25 cellular contexts compared by ENCODE assay signal in genomic region chr7:82423446-82423845, GRCh38. TPM values are rescaled to one million over a fixed set of nuclear protein-coding genes. Genes with fewer than 3 reads are reported as not detected.
"Had no signal": no experiment of that assay in that cellular context is flagged by ENCODE, and none has a peak within 500 bp of the region (broad histone marks: within the 10 kb centered on the region; RNA-seq: fewer than 3 reads in every experiment).

No MANE protein-coding gene starts in this region.

- ATAC-seq: activated CD8-positive, alpha-beta memory T cell treated with anti-CD3 and anti-CD28 coated beads, Interleukin-2, amount 10 ng/mL, durations not matched to agents 7 days and 5 days; activated CD8-positive, alpha-beta T cell treated with anti-CD3 and anti-CD28 coated beads for 36 hours; heart left ventricle had no signal

- H2AFZ ChIP-seq: parathyroid adenoma had no signal

- H3K4me1 ChIP-seq: parathyroid adenoma, vagina had no signal

- DNase-seq: activated CD4-positive, alpha-beta T cell treated with anti-CD3 and anti-CD28 coated beads, Interleukin-2, amount 10 ng/mL, durations not matched to agents 7 days and 5 days; activated CD4-positive, CD25-positive, alpha-beta regulatory T cell treated with anti-CD3 and anti-CD28 coated beads, Interleukin-2, amount 50 U/mL, for 72 hours; activated CD8-positive, alpha-beta memory T cell treated with anti-CD3 and anti-CD28 coated beads, Interleukin-2, amount 10 ng/mL, durations not matched to agents 7 days and 5 days; activated CD8-positive, alpha-beta T cell treated with anti-CD3 and anti-CD28 coated beads for 36 hours; activated effector memory CD4-positive, alpha-beta T cell treated with anti-CD3 and anti-CD28 coated beads, Interleukin-2, amount 50 U/mL, for 16 hours; activated T-cell treated with anti-CD3 and anti-CD28 coated beads for 4 hours; aorta; caudate nucleus; effector CD4-positive, alpha-beta T cell; erythroblast; heart left ventricle; kidney glomerular epithelial cell; sigmoid colon; stimulated activated CD4-positive, alpha-beta T cell treated with anti-CD3 and anti-CD28 coated beads, Interleukin-2, amount 100 ng/mL, for 48 hours; stimulated activated naive CD4-positive, alpha-beta T cell had no signal

- H3K36me3 Mint-ChIP-seq: activated CD8-positive, alpha-beta memory T cell treated with anti-CD3 and anti-CD28 coated beads, Interleukin-2, amount 10 ng/mL, durations not matched to agents 7 days and 5 days; activated naive CD4-positive, alpha-beta T cell treated with anti-CD3 and anti-CD28 coated beads, Interleukin-2, amount 50 U/mL, for 24 hours; brain; type B pancreatic cell had no signal

- H3K36me3 ChIP-seq: heart left ventricle, sigmoid colon, thoracic aorta, vagina had no signal

- H3K9ac ChIP-seq: parathyroid adenoma had no signal

- H3K27ac Mint-ChIP-seq: activated CD4-positive, alpha-beta T cell treated with anti-CD3 and anti-CD28 coated beads, Interleukin-2, amount 10 ng/mL, durations not matched to agents 7 days and 5 days; activated CD8-positive, alpha-beta memory T cell treated with anti-CD3 and anti-CD28 coated beads, Interleukin-2, amount 10 ng/mL, durations not matched to agents 7 days and 5 days; activated CD8-positive, alpha-beta T cell treated with anti-CD3 and anti-CD28 coated beads for 36 hours; activated naive CD4-positive, alpha-beta T cell treated with anti-CD3 and anti-CD28 coated beads, Interleukin-2, amount 50 U/mL, for 24 hours; dendritic cell treated with granulocyte-macrophage colony-stimulating factor and Interleukin-4, amounts not matched to agents 40 ng/mL and 50 ng/mL, for 4 days; type B pancreatic cell had no signal

- H3K27ac ChIP-seq: heart left ventricle, parathyroid adenoma, sigmoid colon, thoracic aorta, vagina, VCaP had no signal

- H3K27me3 ChIP-seq: heart left ventricle, sigmoid colon, vagina had no signal

- H3K27me3 Mint-ChIP-seq: activated CD4-positive, alpha-beta T cell treated with anti-CD3 and anti-CD28 coated beads, Interleukin-2, amount 10 ng/mL, durations not matched to agents 7 days and 5 days; activated CD8-positive, alpha-beta T cell treated with anti-CD3 and anti-CD28 coated beads for 36 hours; brain; dendritic cell treated with granulocyte-macrophage colony-stimulating factor and Interleukin-4, amounts not matched to agents 40 ng/mL and 50 ng/mL, for 4 days; type B pancreatic cell had no signal

- H3K4me1 Mint-ChIP-seq: activated CD4-positive, alpha-beta T cell treated with anti-CD3 and anti-CD28 coated beads, Interleukin-2, amount 10 ng/mL, durations not matched to agents 7 days and 5 days; activated CD8-positive, alpha-beta memory T cell treated with anti-CD3 and anti-CD28 coated beads, Interleukin-2, amount 10 ng/mL, durations not matched to agents 7 days and 5 days; activated naive CD4-positive, alpha-beta T cell treated with anti-CD3 and anti-CD28 coated beads, Interleukin-2, amount 50 U/mL, for 24 hours had no signal

- H3K4me3 Mint-ChIP-seq: activated CD4-positive, alpha-beta T cell treated with anti-CD3 and anti-CD28 coated beads, Interleukin-2, amount 10 ng/mL, durations not matched to agents 7 days and 5 days; activated CD8-positive, alpha-beta memory T cell treated with anti-CD3 and anti-CD28 coated beads, Interleukin-2, amount 10 ng/mL, durations not matched to agents 7 days and 5 days; activated CD8-positive, alpha-beta T cell treated with anti-CD3 and anti-CD28 coated beads for 36 hours; activated naive CD4-positive, alpha-beta T cell treated with anti-CD3 and anti-CD28 coated beads, Interleukin-2, amount 50 U/mL, for 24 hours; brain; dendritic cell treated with granulocyte-macrophage colony-stimulating factor and Interleukin-4, amounts not matched to agents 40 ng/mL and 50 ng/mL, for 4 days; nephron; type B pancreatic cell had no signal

- H3K9me3 Mint-ChIP-seq: activated CD4-positive, alpha-beta T cell treated with anti-CD3 and anti-CD28 coated beads, Interleukin-2, amount 10 ng/mL, durations not matched to agents 7 days and 5 days; activated CD8-positive, alpha-beta T cell treated with anti-CD3 and anti-CD28 coated beads for 36 hours; activated naive CD4-positive, alpha-beta T cell treated with anti-CD3 and anti-CD28 coated beads, Interleukin-2, amount 50 U/mL, for 24 hours; nephron; type B pancreatic cell had no signal

- H3K9me3 ChIP-seq: heart left ventricle, sigmoid colon, thoracic aorta, vagina had no signal

- H3K79me2 ChIP-seq: parathyroid adenoma had no signal

- H3K4me3 ChIP-seq: sigmoid colon, thoracic aorta, vagina had no signal

RNA-seq across cellular contexts. Expression of gene CACNA2D1, which starts 20.1 kb away (rescaled TPM):
- total RNA-seq: activated CD4-positive, alpha-beta T cell treated with anti-CD3 and anti-CD28 coated beads, Interleukin-2, amount 10 ng/mL, durations not matched to agents 7 days and 5 days; activated CD8-positive, alpha-beta T cell treated with anti-CD3 and anti-CD28 coated beads for 36 hours; T-helper 2 cell treated with Interferon-gamma antibody and Interleukin-4, amounts not matched to agents 100 ng/mL and 5 ng/mL, for 36 hours had no signal
